ENCODE assay signal across 9 cellular contexts in genomic region chr15:40115670-40116093, GRCh38. TPM values are rescaled to one million over a fixed set of nuclear protein-coding genes. Genes with fewer than 3 reads are reported as not detected.
DNase-seq lines count a peak whose midpoint lies in the region; ATAC-seq, FAIRE-seq and TF ChIP-seq lines count a peak whose summit lies in the region.
"Had no signal": no experiment of that assay in that cellular context is flagged by ENCODE, and none has a peak within 500 bp of the region (broad histone marks: within the 10 kb centered on the region; RNA-seq: fewer than 3 reads in every experiment).

No MANE protein-coding gene starts in this region.

- H3K27ac ChIP-seq in A673 (ENCODE audit: low read depth, low read length, poor library complexity, severe bottlenecking) = no peak overlapping the region
- H3K27ac ChIP-seq: SJCRH30 had no signal

- POLR2A ChIA-PET in HEK293T (lab: Yijun Ruan, JAX) = no interaction called here
- POLR2A ChIA-PET in A673 (lab: Charles Lee; ENCODE audit: low non-redundant PET) = no interaction called here

- peak; percentile 99 for FAIRE-seq in GM12891 (lab: Jason Lieb, UNC)

- DNase-seq in GM12891 (ENCODE audit: insufficient read length, low spot score) = peak; percentile 56
- DNase-seq in UCSD-AML1 (lab: John Stamatoyannopoulos, UW; ENCODE audit: unreplicated experiment) = peak; percentile 82
- DNase-seq in iPS-NIHi11 (ENCODE audit: low spot score) = peak; percentile 53
- DNase-seq in HEK293T (ENCODE audit: extremely low spot score) = no peak
- DNase-seq in A673 (ENCODE audit: low spot score) = no peak
- no peak for DNase-seq in ACHN

- CTCF ChIA-PET in HEK293T (lab: Yijun Ruan, JAX) = interaction anchor here (1.2 kb wide), 1 partner anchor 9 kb away, joined by 6 read pairs; no protein-coding TSS in a partner anchor
- CTCF ChIA-PET in A673 (lab: Charles Lee) = no interaction called here

- no peak for TF ChIP-seq CTCF in A673 (conservative IDR thresholded peaks at IDR 0.05; ENCODE audit: low read depth, low read length)

- no TSS peak for BruUV-seq in A673 (replicated peaks; lab: Mats Ljungman, UMichigan)

- no peaks in the 10 kb centered on the region for H3K4me1 ChIP-seq in A673 (ENCODE audit: insufficient read depth, low read length, poor library complexity, severe bottlenecking)

- no peaks in the 10 kb centered on the region for H3K36me3 ChIP-seq in A673 (ENCODE audit: insufficient read depth, low read length, poor library complexity, severe bottlenecking)
- H3K36me3 ChIP-seq: SJCRH30 had no signal

- ATAC-seq in GM21360 (IDR thresholded peaks at IDR 0.05; ENCODE audit: unreplicated experiment) = peak; percentile 91
- peak; percentile 84 for ATAC-seq in HG03469 (IDR thresholded peaks at IDR 0.05; ENCODE audit: unreplicated experiment)

- H3K27me3 ChIP-seq in A673 (replicated peaks; ENCODE audit: insufficient read depth, low read depth, low read length, poor library complexity) = no peaks in the 10 kb centered on the region
- H3K27me3 ChIP-seq: SJCRH30 had no signal

- H3K9me3 ChIP-seq in A673 (ENCODE audit: low read depth, low read length, poor library complexity, severe bottlenecking) = no peaks in the 10 kb centered on the region
- H3K9me3 ChIP-seq: SJCRH30 had no signal

- no peak for TF ChIP-seq POLR2A in GM12891 (IDR thresholded peaks at IDR 0.05; ENCODE audit: low read depth, low read length)

- no peak overlapping the region for H3K4me3 ChIP-seq in A673 (ENCODE audit: low read depth, low read length, poor library complexity, severe bottlenecking)
- H3K4me3 ChIP-seq: SJCRH30 had no signal

- in situ Hi-C loops in ACHN (cut with HindIII; ENCODE audit: low pct_ligation_motif_present, low pct_unique_long_range_greater_than_20kb, low sequenced_read_pairs) = no loop called here

- intact Hi-C loops in A673 (cut with micrococcal nuclease; ENCODE audit: unreplicated experiment) = no loop called here

TF ChIP-seq in GM12891, 5 proteins besides CTCF, POLR2A, EP300 and RAD21:
- no peak for TF ChIP-seq POLR2AphosphoS5 (IDR thresholded peaks at IDR 0.05; ENCODE audit: low read depth, low read length)
- no peak for TF ChIP-seq TAF1 (IDR thresholded peaks at IDR 0.05; ENCODE audit: low read depth, low read length)
- peak; percentile 82 for TF ChIP-seq PAX5 (IDR thresholded peaks at IDR 0.05; ENCODE audit: insufficient read depth, low read length, severe bottlenecking)
- TF ChIP-seq POU2F2 (IDR thresholded peaks at IDR 0.05; ENCODE audit: low read depth, low read length) = no peak
- peak; percentile 89 for TF ChIP-seq SPI1 (IDR thresholded peaks at IDR 0.05; ENCODE audit: low read depth, low read length)

TF ChIP-seq in HEK293T, 16 proteins besides CTCF, POLR2A, EP300 and RAD21:
- TF ChIP-seq SP1 (IDR thresholded peaks at IDR 0.05) = no peak
- no peak for TF ChIP-seq TARDBP (IDR thresholded peaks at IDR 0.05)
- no peak for TF ChIP-seq ARNT (IDR thresholded peaks at IDR 0.05)
- no peak for TF ChIP-seq FOXK2 (IDR thresholded peaks at IDR 0.05)
- no peak for TF ChIP-seq LEF1 (IDR thresholded peaks at IDR 0.05; ENCODE audit: borderline replicate concordance)
- no peak for TF ChIP-seq NFRKB (IDR thresholded peaks at IDR 0.05)
- TF ChIP-seq FOXA1 (IDR thresholded peaks at IDR 0.05) = no peak
- no peak for TF ChIP-seq ELF4 (IDR thresholded peaks at IDR 0.05)
- TF ChIP-seq HDGF (IDR thresholded peaks at IDR 0.05; ENCODE audit: borderline replicate concordance) = no peak
- TF ChIP-seq CTBP1 (IDR thresholded peaks at IDR 0.05; ENCODE audit: borderline replicate concordance) = no peak
- TF ChIP-seq PKNOX1 (IDR thresholded peaks at IDR 0.05) = no peak
- no peak for TF ChIP-seq SUZ12 (IDR thresholded peaks at IDR 0.05)
- no peak for TF ChIP-seq ZNF384 (IDR thresholded peaks at IDR 0.05)
- TF ChIP-seq BHLHE40 (IDR thresholded peaks at IDR 0.05; ENCODE audit: borderline replicate concordance) = no peak
- no peak for TF ChIP-seq L3MBTL2 (conservative IDR thresholded peaks at IDR 0.05)
- no peak for TF ChIP-seq FOXM1 (IDR thresholded peaks at IDR 0.05; ENCODE audit: borderline replicate concordance)

RNA-seq across cellular contexts. Expression of gene BMF, which starts 7.0 kb away (rescaled TPM):
- 17.7 TPM for polyA plus RNA-seq in GM12891 (2012; ENCODE audit: low read depth, missing spikeins)
- 18.5 and 29.9 TPM in 2 replicates for total RNA-seq in A673 (2021)

RNA-seq across cellular contexts. Expression of gene BUB1B, which starts 45.2 kb away (rescaled TPM):
- 35.6 TPM for polyA plus RNA-seq in GM12891 (2012; ENCODE audit: low read depth, missing spikeins)
- total RNA-seq in A673 (2021) = 190 and 196 TPM in 2 replicates

Comparison
In these comparisons a context has a peak if more than half of its experiments do, and no peak if none do; other contexts are left out.
1. DNase-seq: peak in GM12891 (single experiment), UCSD-AML1 (single experiment) and iPS-NIHi11 (single experiment); none in HEK293T (single experiment), A673 (single experiment) and ACHN (single experiment).